Comparison of ENCODE assay signal across 11 cellular contexts in genomic region chr12:7349418-7349817, GRCh38. TPM values are rescaled to one million over a fixed set of nuclear protein-coding genes. Genes with fewer than 3 reads are reported as not detected.
"Had no signal": no experiment of that assay in that cellular context is flagged by ENCODE, and none has a peak within 500 bp of the region (broad histone marks: within the 10 kb centered on the region; RNA-seq: fewer than 3 reads in every experiment).

No MANE protein-coding gene starts in this region.

- H3K27ac Mint-ChIP-seq: HFFc6, IgD-negative memory B cell had no signal

- ATAC-seq: HCT116, HepG2 had no signal

- H3K9me3 Mint-ChIP-seq: HFFc6 had no signal

- DNase-seq: GM23248, GOT3, H7, HFFc6 had no signal

- H3K4me3 Mint-ChIP-seq: HFFc6, IgD-negative memory B cell had no signal

- H3K4me3 ChIP-seq: GM23248, HAP-1 had no signal

- H3K27ac ChIP-seq: GM23248, HL-60 had no signal

- H3K9me3 ChIP-seq: HAP-1 had no signal

- H3K4me1 ChIP-seq: HAP-1 had no signal

RNA-seq across cellular contexts. Expression of gene ACSM4, which starts 45.5 kb away (rescaled TPM):
- total RNA-seq: GM23248, H4, HepG2, HFFc6, HT1080 had no signal
- polyA plus RNA-seq: GM23248, HepG2, IgD-negative memory B cell had no signal
